10 cellular contexts compared by ENCODE assay signal in genomic region chr19:35755160-35755549, GRCh38. TPM values are rescaled to one million over a fixed set of nuclear protein-coding genes. Genes with fewer than 3 reads are reported as not detected.
DNase-seq lines count a peak whose midpoint lies in the region; FAIRE-seq and TF ChIP-seq lines count a peak whose summit lies in the region.
"Had no signal": no experiment of that assay in that cellular context is flagged by ENCODE, and none has a peak within 500 bp of the region (broad histone marks: within the 10 kb centered on the region; RNA-seq: fewer than 3 reads in every experiment).

No MANE protein-coding gene starts in this region.

- H3K9me3 ChIP-seq in neuronal stem cell (replicated peaks in 1 of 2; ENCODE audit: control insufficient read depth in 2 of 2, insufficient read depth in 1 of 2, low read depth in 1 of 2, low read length in 2 of 2) = no peaks in the 10 kb centered on the region

- TF ChIP-seq CTCF in AG09309 (IDR thresholded peaks at IDR 0.05; ENCODE audit: control insufficient read depth, insufficient read depth, low read depth, low read length, missing control alignments) = no peak
- no peak for TF ChIP-seq CTCF in fibroblast of mammary gland (conservative IDR thresholded peaks at IDR 0.05; ENCODE audit: control insufficient read depth, insufficient read depth, low read depth, low read length)

- peak overlapping the region; percentile 73 for H3K23ac ChIP-seq in neuronal stem cell (ENCODE audit: low read depth, low read length, poor library complexity)

- peak overlapping the region; percentile 49 for H3K4me2 ChIP-seq in neuronal stem cell (ENCODE audit: insufficient read depth, low read length, poor library complexity, severe bottlenecking)

- FAIRE-seq in frontal cortex (lab: Jason Lieb, UNC) = no peak

- no peak for DNase-seq in AG09309 (ENCODE audit: low read depth)
- peak; percentile 88 for DNase-seq in NCI-H82 (lab: John Stamatoyannopoulos, UW)
- DNase-seq in fibroblast of mammary gland (ENCODE audit: low read depth) = no peak
- no peak for DNase-seq in neuronal stem cell (ENCODE audit: low spot score)
- DNase-seq in HK-2 (ENCODE audit: unreplicated experiment) = no peak
- no peak for DNase-seq in NCI-H1417 treated with DMSO at 0.1 percent for 48 hours (lab: John Stamatoyannopoulos, UW)
- DNase-seq in frontal cortex (ENCODE audit: low spot score in 2 of 2) = no peak
- no peak for DNase-seq in NCI-H1694 treated with DMSO at 0.1 percent for 48 hours (lab: John Stamatoyannopoulos, UW)
- DNase-seq: NCI-H1048 had no signal

- no peak overlapping the region for H2BK12ac ChIP-seq in neuronal stem cell (ENCODE audit: low read length)

- H2BK5ac ChIP-seq in neuronal stem cell (ENCODE audit: low read length) = no peak overlapping the region

- no peak overlapping the region for H3K4ac ChIP-seq in neuronal stem cell (ENCODE audit: low read length)

- no peak overlapping the region for H2BK120ac ChIP-seq in neuronal stem cell (ENCODE audit: low read depth, low read length)

- peak overlapping the region; percentile 31 for H3K14ac ChIP-seq in neuronal stem cell (ENCODE audit: low read length)

- peaks cover 17% of the 10 kb centered on the region for H3K79me1 ChIP-seq in neuronal stem cell (ENCODE audit: low read depth, low read length)

- no peak overlapping the region for H2AFZ ChIP-seq in neuronal stem cell (ENCODE audit: low read length)

- H3K4me3 ChIP-seq in AG09309 (ENCODE audit: control insufficient read depth, low read depth, low read length) = peak overlapping the region; percentile 1; the same call in 1 of the 2 replicates
- H3K4me3 ChIP-seq in fibroblast of mammary gland (ENCODE audit: control insufficient read depth, low read depth, low read length) = peak overlapping the region; percentile 31
- H3K4me3 ChIP-seq in neuronal stem cell (ENCODE audit: low read length in 2 of 2) = peak overlapping the region in 1 of 2 donors; percentile 70

- no peak overlapping the region for H2BK15ac ChIP-seq in neuronal stem cell (ENCODE audit: low read length)

- H3K27ac ChIP-seq in neuronal stem cell (replicated peaks; ENCODE audit: low read length) = no peak overlapping the region

- peaks cover 0 to 13% (median 3%) of the 10 kb centered on the region in 3 experiments for H3K27me3 ChIP-seq in neuronal stem cell (ENCODE audit: control insufficient read depth in 3 of 3, insufficient read depth in 3 of 3, low read depth in 1 of 3, low read length in 3 of 3)

- H3K36me3 ChIP-seq in neuronal stem cell (replicated peaks in 1 of 2; ENCODE audit: control insufficient read depth in 2 of 2, insufficient read depth in 2 of 2, low read length in 2 of 2) = peaks cover 14 to 39% of the 10 kb centered on the region in 2 donors

- H2AK5ac ChIP-seq in neuronal stem cell (ENCODE audit: low read depth, low read length) = peak overlapping the region; percentile 98

- H3K4me1 ChIP-seq in neuronal stem cell (ENCODE audit: control insufficient read depth in 2 of 2, insufficient read depth in 1 of 2, low read depth in 1 of 2, low read length in 2 of 2) = peaks cover 12 to 24% of the 10 kb centered on the region in 2 donors

- peak overlapping the region; percentile 43 for H4K91ac ChIP-seq in neuronal stem cell (ENCODE audit: low read depth, low read length, poor library complexity)

- no CpG with 5 or more reads among the region's 16 CpGs for WGBS in neuronal stem cell (ENCODE audit: extremely low coverage in 2 of 2, insufficient read length in 2 of 2, insufficient replicate concordance in 1 of 2), 2 donors

- H3K18ac ChIP-seq in neuronal stem cell (ENCODE audit: low read length) = peak overlapping the region; percentile 96

- peak overlapping the region; percentile 43 for H4K8ac ChIP-seq in neuronal stem cell (ENCODE audit: low read depth, low read length)

- peak overlapping the region; percentile 86 for H3K9ac ChIP-seq in neuronal stem cell (ENCODE audit: low read depth, low read length, poor library complexity)

RNA-seq across cellular contexts. Expression of gene HSPB6, which starts 1.7 kb away (rescaled TPM):
- 2.6 TPM for polyA plus RNA-seq in neuronal stem cell (2013, experiment 1 of 2)
- polyA plus RNA-seq in neuronal stem cell (2013, experiment 2 of 2) = 2.4 TPM
- total RNA-seq in frontal cortex = under 0.01 TPM
- total RNA-seq: SK-MEL-5 had no signal

RNA-seq across cellular contexts. Expression of gene PROSER3, which starts 2.8 kb away (rescaled TPM):
- polyA plus RNA-seq in neuronal stem cell (2013, experiment 1 of 2) = 36.6 TPM
- 35.2 TPM for polyA plus RNA-seq in neuronal stem cell (2013, experiment 2 of 2)
- 3.3 TPM for total RNA-seq in frontal cortex

RNA-seq across cellular contexts. Expression of gene LIN37, which starts 6.8 kb away (rescaled TPM):
- polyA plus RNA-seq in neuronal stem cell (2013, experiment 1 of 2) = 5.9 TPM
- 5.2 TPM for polyA plus RNA-seq in neuronal stem cell (2013, experiment 2 of 2)
- total RNA-seq in frontal cortex = 9.0 TPM

RNA-seq across cellular contexts. Expression of gene PSENEN, which starts 9.7 kb away (rescaled TPM):
- polyA plus RNA-seq in neuronal stem cell (2013, experiment 1 of 2) = 84.6 TPM
- 82.8 TPM for polyA plus RNA-seq in neuronal stem cell (2013, experiment 2 of 2)
- total RNA-seq in frontal cortex = 5.7 TPM

RNA-seq across cellular contexts. Expression of gene U2AF1L4, which starts 9.9 kb away (rescaled TPM):
- polyA plus RNA-seq in neuronal stem cell (2013, experiment 1 of 2) = 13.5 TPM
- 14.3 TPM for polyA plus RNA-seq in neuronal stem cell (2013, experiment 2 of 2)
- 9.4 TPM for total RNA-seq in frontal cortex
